ENCODE assay signal across 26 cellular contexts in genomic region chr1:180352021-180352420, GRCh38.
"Had no signal": no experiment of that assay in that cellular context is flagged by ENCODE, and none has a peak within 500 bp of the region (broad histone marks: within the 10 kb centered on the region; RNA-seq: fewer than 3 reads in every experiment).

No MANE protein-coding gene starts in this region.

- H3K4me3 ChIP-seq: MG63 had no signal

- H3K27me3 ChIP-seq: MG63 had no signal

- H3K9me3 ChIP-seq: MG63 had no signal

- H3K36me3 ChIP-seq: MG63 had no signal

- DNase-seq: Karpas-422, Kasumi-1, MG63, MM.1S, MV-4-11, NCI-H1048, NCI-H1092, NCI-H1417 treated with DMSO at 0.1 percent for 48 hours, NCI-H1436, NCI-H1436 treated with DMSO at 0.1 percent for 48 hours, NCI-H1694 treated with DMSO at 0.1 percent for 48 hours, NCI-H187, NCI-H187 treated with DMSO at 0.1 percent for 48 hours, NCI-H1930, NCI-H2029, NCI-H2081 treated with DMSO at 0.1 percent for 48 hours, NCI-H2107, NCI-H2171, NCI-H2227 treated with DMSO at 0.1 percent for 48 hours, NCI-H226, NCI-H345, NCI-H446, NCI-H446 treated with DMSO at 0.1 percent for 48 hours, NCI-H510A, NCI-H510A treated with DMSO at 0.1 percent for 48 hours, NCI-H524 had no signal
